ENCODE assay signal across 18 cellular contexts in genomic region chr15:64251121-64251520, GRCh38.
DNase-seq lines count a peak whose midpoint lies in the region; ATAC-seq and TF ChIP-seq lines count a peak whose summit lies in the region.
"Had no signal": no experiment of that assay in that cellular context is flagged by ENCODE, and none has a peak within 500 bp of the region (broad histone marks: within the 10 kb centered on the region; RNA-seq: fewer than 3 reads in every experiment).

No MANE protein-coding gene starts in this region.

- no peaks in the 10 kb centered on the region for H3K27me3 ChIP-seq in AG04450 (ENCODE audit: control insufficient read depth, insufficient read depth, low read length)
- H3K27me3 ChIP-seq in CD8-positive, alpha-beta T cell (ENCODE audit: insufficient read depth, low read length) = no peaks in the 10 kb centered on the region
- H3K27me3 ChIP-seq in GM23338 (ENCODE audit: insufficient read depth) = no peaks in the 10 kb centered on the region
- H3K27me3 ChIP-seq: BLaER1, hepatocyte had no signal

- peaks cover 25% of the 10 kb centered on the region for H3K4me1 Mint-ChIP-seq in CD8-positive, alpha-beta T cell (ENCODE audit: low read depth)
- H3K4me1 Mint-ChIP-seq in T-helper 1 cell treated with Interleukin-12 subunit alpha and Interleukin-12 subunit beta and Interleukin-4 antibody, amounts not matched to agents 30 μg/mL and 1 μg/mL, for 36 hours (ENCODE audit: low read depth) = peaks cover 34% of the 10 kb centered on the region
- peaks cover 25% of the 10 kb centered on the region for H3K4me1 Mint-ChIP-seq in GM23338

- no peak overlapping the region for H3K27ac Mint-ChIP-seq in CD8-positive, alpha-beta T cell
- peak overlapping the region; percentile 33 for H3K27ac Mint-ChIP-seq in T-helper 1 cell treated with Interleukin-12 subunit alpha and Interleukin-12 subunit beta and Interleukin-4 antibody, amounts not matched to agents 30 μg/mL and 1 μg/mL, for 36 hours
- H3K27ac Mint-ChIP-seq in GM23338 = no peak overlapping the region
- H3K27ac Mint-ChIP-seq: brain had no signal

- no peaks in the 10 kb centered on the region for H3K9me3 ChIP-seq in AG04450 (ENCODE audit: control insufficient read depth, insufficient read depth, low read length)
- H3K9me3 ChIP-seq in CD8-positive, alpha-beta T cell (ENCODE audit: low read length) = no peaks in the 10 kb centered on the region
- H3K9me3 ChIP-seq: BLaER1, prostate gland had no signal

- intact Hi-C loops in CD8-positive, alpha-beta T cell (cut with DNase I, micrococcal nuclease) = no loop called here

- no peak overlapping the region for H3K4me2 ChIP-seq in GM23338
- H3K4me2 ChIP-seq: BLaER1, hepatocyte, PC-9 had no signal

- H3K4me1 ChIP-seq in CD8-positive, alpha-beta T cell (ENCODE audit: insufficient read depth, low read length) = no peaks in the 10 kb centered on the region
- H3K4me1 ChIP-seq in GM23338 (ENCODE audit: insufficient read depth) = peaks cover 20% of the 10 kb centered on the region; the same call in 1 of the 2 replicates
- H3K4me1 ChIP-seq: prostate gland had no signal

- no peaks in the 10 kb centered on the region for H3K9me2 ChIP-seq in GM23338 (ENCODE audit: insufficient read depth)

- peak; percentile 56 for ATAC-seq in CD8-positive, alpha-beta T cell
- ATAC-seq in GM23338 (no peak), GM19455 (IDR thresholded peaks at IDR 0.05; ENCODE audit: unreplicated experiment) (no peak), GM19452 (IDR thresholded peaks at IDR 0.05; ENCODE audit: unreplicated experiment) (no peak), GM18907 (IDR thresholded peaks at IDR 0.05; ENCODE audit: unreplicated experiment) (no peak)
- ATAC-seq: activated T-cell treated with anti-CD3 and anti-CD28 coated beads, Interleukin-2, amount 50 U/mL, for 4 hours; left cardiac atrium had no signal

- no peaks in the 10 kb centered on the region for H3K79me2 ChIP-seq in GM23338 (replicated peaks; ENCODE audit: insufficient read depth)

- DNase-seq in AG04450 (ENCODE audit: low read depth, low spot score) (peak; percentile 21), epithelial cell of prostate (ENCODE audit: low read depth, low spot score) (no peak), GM23338 (ENCODE audit: low spot score) (no peak)
- DNase-seq in CD8-positive, alpha-beta T cell = peak in 1 of 7 experiments; percentile 23
- DNase-seq: activated T-cell treated with anti-CD3 and anti-CD28 coated beads, Interleukin-2, amount 50 U/mL, for 4 hours; EL; left cardiac atrium; NCI-H146; NCI-H524; PC-9 had no signal

- POLR2A ChIA-PET in AG04450 (lab: Yijun Ruan, JAX) = no interaction called here
- POLR2A ChIA-PET in CD8-positive, alpha-beta T cell (lab: Charles Lee) = no interaction called here

- no peaks in the 10 kb centered on the region for H3K27me3 Mint-ChIP-seq in CD8-positive, alpha-beta T cell (ENCODE audit: low read depth)
- no peaks in the 10 kb centered on the region for H3K27me3 Mint-ChIP-seq in T-helper 1 cell treated with Interleukin-12 subunit alpha and Interleukin-12 subunit beta and Interleukin-4 antibody, amounts not matched to agents 30 μg/mL and 1 μg/mL, for 36 hours (ENCODE audit: low read depth)
- H3K27me3 Mint-ChIP-seq in GM23338 (ENCODE audit: insufficient read depth, low read depth, poor library complexity) = no peaks in the 10 kb centered on the region
- H3K27me3 Mint-ChIP-seq: brain had no signal

- no peak overlapping the region for H3K4me3 ChIP-seq in AG04450 (ENCODE audit: low read depth, low read length)
- H3K4me3 ChIP-seq in CD8-positive, alpha-beta T cell (ENCODE audit: low read depth, low read length) = no peak overlapping the region
- no peak overlapping the region for H3K4me3 ChIP-seq in GM23338
- H3K4me3 ChIP-seq: BLaER1, hepatocyte, PC-9, prostate gland had no signal

- no peaks in the 10 kb centered on the region for H3F3A ChIP-seq in GM23338 (replicated peaks; ENCODE audit: low read depth)

- no peaks in the 10 kb centered on the region for H3K36me3 ChIP-seq in CD8-positive, alpha-beta T cell (ENCODE audit: insufficient read depth, low read length)
- H3K36me3 ChIP-seq in GM23338 (ENCODE audit: insufficient read depth) = no peaks in the 10 kb centered on the region
- H3K36me3 ChIP-seq: prostate gland had no signal

- no peak overlapping the region for H2AFZ ChIP-seq in GM23338
- H2AFZ ChIP-seq: hepatocyte, PC-9 had no signal

- H3K9me3 Mint-ChIP-seq in CD8-positive, alpha-beta T cell = no peaks in the 10 kb centered on the region
- H3K9me3 Mint-ChIP-seq in T-helper 1 cell treated with Interleukin-12 subunit alpha and Interleukin-12 subunit beta and Interleukin-4 antibody, amounts not matched to agents 30 μg/mL and 1 μg/mL, for 36 hours = no peaks in the 10 kb centered on the region
- no peaks in the 10 kb centered on the region for H3K9me3 Mint-ChIP-seq in GM23338
- H3K9me3 Mint-ChIP-seq: activated T-cell treated with anti-CD3 and anti-CD28 coated beads, Interleukin-2, amount 50 U/mL, for 4 hours had no signal

- peaks cover 28% of the 10 kb centered on the region for H3K36me3 Mint-ChIP-seq in CD8-positive, alpha-beta T cell
- peaks cover 12% of the 10 kb centered on the region for H3K36me3 Mint-ChIP-seq in T-helper 1 cell treated with Interleukin-12 subunit alpha and Interleukin-12 subunit beta and Interleukin-4 antibody, amounts not matched to agents 30 μg/mL and 1 μg/mL, for 36 hours (ENCODE audit: low read depth)
- no peaks in the 10 kb centered on the region for H3K36me3 Mint-ChIP-seq in GM23338 (ENCODE audit: low read depth)

- no peaks in the 10 kb centered on the region for H4K20me1 ChIP-seq in GM23338 (replicated peaks; ENCODE audit: insufficient read depth)
- H4K20me1 ChIP-seq: BLaER1 had no signal

- CTCF ChIA-PET in AG04450 (lab: Charles Lee) = no interaction called here
- CTCF ChIA-PET in CD8-positive, alpha-beta T cell (lab: Charles Lee) = no interaction called here

- no peak overlapping the region for H3K4me3 Mint-ChIP-seq in CD8-positive, alpha-beta T cell
- no peak overlapping the region for H3K4me3 Mint-ChIP-seq in T-helper 1 cell treated with Interleukin-12 subunit alpha and Interleukin-12 subunit beta and Interleukin-4 antibody, amounts not matched to agents 30 μg/mL and 1 μg/mL, for 36 hours
- H3K4me3 Mint-ChIP-seq in GM23338 = no peak overlapping the region
- H3K4me3 Mint-ChIP-seq: activated T-cell treated with anti-CD3 and anti-CD28 coated beads, Interleukin-2, amount 50 U/mL, for 4 hours; brain had no signal

- TF ChIP-seq CTCF in AG04450 (IDR thresholded peaks at IDR 0.05; ENCODE audit: low read depth, low read length) (no peak), GM23338 (conservative IDR thresholded peaks at IDR 0.05; ENCODE audit: low read depth in 2 of 2) (no peak)
- no peak for TF ChIP-seq CTCF in CD8-positive, alpha-beta T cell (IDR thresholded peaks at IDR 0.05)

- H3K27ac ChIP-seq in AG04450 (ENCODE audit: low read depth, low read length) (no peak overlapping the region), epithelial cell of prostate (peak overlapping the region; percentile 58), GM23338 (ENCODE audit: low read depth) (no peak overlapping the region)
- no peak overlapping the region for H3K27ac ChIP-seq in CD8-positive, alpha-beta T cell (ENCODE audit: low read depth, low read length)
- H3K27ac ChIP-seq: BLaER1, prostate gland had no signal

TF ChIP-seq in GM23338, 12 proteins besides CTCF, POLR2A, EP300 and RAD21 (continues in another document):
- TF ChIP-seq POLR2AphosphoS5 (IDR thresholded peaks at IDR 0.05; ENCODE audit: low read depth) (no peak), EZH2phosphoT487 (IDR thresholded peaks at IDR 0.05; ENCODE audit: unreplicated experiment) (no peak), ZNF114 (CRISPR knock-in tag; IDR thresholded peaks at IDR 0.05) (no peak), ZNF331 (CRISPR knock-in tag; IDR thresholded peaks at IDR 0.05; ENCODE audit: low read depth) (no peak), EZH2 (IDR thresholded peaks at IDR 0.05; ENCODE audit: low read depth, unreplicated experiment) (no peak), STAT1 (IDR thresholded peaks at IDR 0.05; ENCODE audit: unreplicated experiment) (no peak)
- TF ChIP-seq, protein P1, sequence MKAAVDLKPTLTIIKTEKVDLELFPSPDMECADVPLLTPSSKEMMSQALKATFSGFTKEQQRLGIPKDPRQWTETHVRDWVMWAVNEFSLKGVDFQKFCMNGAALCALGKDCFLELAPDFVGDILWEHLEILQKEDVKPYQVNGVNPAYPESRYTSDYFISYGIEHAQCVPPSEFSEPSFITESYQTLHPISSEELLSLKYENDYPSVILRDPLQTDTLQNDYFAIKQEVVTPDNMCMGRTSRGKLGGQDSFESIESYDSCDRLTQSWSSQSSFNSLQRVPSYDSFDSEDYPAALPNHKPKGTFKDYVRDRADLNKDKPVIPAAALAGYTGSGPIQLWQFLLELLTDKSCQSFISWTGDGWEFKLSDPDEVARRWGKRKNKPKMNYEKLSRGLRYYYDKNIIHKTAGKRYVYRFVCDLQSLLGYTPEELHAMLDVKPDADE (IDR thresholded peaks at IDR 0.05) = no peak
